In genomic region chr2:231056453-231057416, GRCh38 we compare ENCODE assay signal across 1 cellular context.
TF ChIP-seq lines count a peak whose summit lies in the region.

Gene PSMD1, plus strand, starts transcription at chr2:231056867. Its CDS starts 159 bp downstream, at chr2:231057026.

TF ChIP-seq in HEK293, 187 proteins besides CTCF, POLR2A, EP300 and RAD21 (continued from another document):
- TF ChIP-seq ZNF518A (tag by site-specific recombination; conservative IDR thresholded peaks at IDR 0.05; ENCODE audit: low read depth): peak; percentile 73
- TF ChIP-seq ZBTB8A (tag by site-specific recombination; IDR thresholded peaks at IDR 0.05): peak; percentile 17; the same call in 1 of the 2 replicates
- no peak for TF ChIP-seq REST (tag by site-specific recombination; IDR thresholded peaks at IDR 0.05)
- peak; percentile 49; the same call in 1 of the 2 replicates for TF ChIP-seq ZEB2 (tag by site-specific recombination; IDR thresholded peaks at IDR 0.05)
- peak; percentile 18; the same call in 1 of the 2 replicates for TF ChIP-seq ZBTB11 (tag by site-specific recombination; conservative IDR thresholded peaks at IDR 0.05; ENCODE audit: low read depth)
- TF ChIP-seq PATZ1 (tag by site-specific recombination; IDR thresholded peaks at IDR 0.05): peak; percentile 15; the same call in 1 of the 2 replicates
- TF ChIP-seq YY1 (tag by site-specific recombination; IDR thresholded peaks at IDR 0.05): peak; percentile 94
- peak; percentile 36; the same call in 1 of the 2 replicates for TF ChIP-seq ZNF366 (tag by site-specific recombination; conservative IDR thresholded peaks at IDR 0.05)
- TF ChIP-seq ZNF639 (tag by site-specific recombination; IDR thresholded peaks at IDR 0.05): peak; percentile 95
- no peak for TF ChIP-seq ZNF121 (tag by site-specific recombination; IDR thresholded peaks at IDR 0.05)
